Comparison of ENCODE assay signal across 1 cellular context in the genomic region with DNA sequence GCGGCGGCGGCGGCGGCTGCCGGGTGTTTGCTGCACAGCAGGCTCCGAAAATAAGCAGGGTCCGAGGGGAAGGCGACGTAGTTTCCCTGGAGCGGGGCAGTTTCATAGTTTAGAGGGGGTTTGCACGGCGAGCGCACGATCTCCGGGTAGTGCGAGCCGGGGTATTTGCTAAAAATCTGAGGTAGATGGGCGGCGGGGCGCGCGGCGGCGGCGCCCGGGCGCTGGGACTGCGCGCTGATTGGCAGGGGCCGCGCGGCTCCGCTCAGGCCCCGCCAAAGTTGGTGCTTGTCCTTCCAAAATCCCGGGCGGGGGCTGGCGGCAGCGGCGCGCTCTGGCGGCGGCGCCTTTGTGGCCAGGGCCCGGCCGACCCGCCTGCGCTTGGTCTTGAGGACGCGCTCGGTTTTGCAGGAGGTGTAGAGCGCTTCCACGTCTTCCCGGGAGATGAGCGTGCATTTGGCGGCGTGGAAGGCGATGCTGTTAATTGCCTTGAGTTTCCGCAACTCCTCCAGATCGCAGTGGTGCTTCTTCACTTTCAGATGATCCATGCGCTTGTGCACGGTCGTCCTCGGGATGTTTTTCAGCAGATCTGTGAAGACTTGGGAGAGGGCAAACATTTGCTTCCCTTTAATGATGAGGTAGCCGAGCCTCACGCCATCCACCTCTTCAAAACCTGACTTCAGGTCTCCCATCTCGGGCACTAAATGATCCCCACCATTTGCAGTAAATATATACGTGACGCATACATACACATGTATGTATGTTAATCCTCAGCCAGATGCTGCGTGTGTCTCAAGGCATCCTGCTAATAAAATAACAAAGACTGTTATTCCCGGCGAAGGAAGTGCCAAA.
TF ChIP-seq lines count a peak whose summit lies in the region.

No MANE protein-coding gene starts in this region.

TF ChIP-seq in HepG2, 621 proteins besides CTCF, POLR2A, EP300 and RAD21 (continued from another document and continues in another):
- TF ChIP-seq, protein P1, sequence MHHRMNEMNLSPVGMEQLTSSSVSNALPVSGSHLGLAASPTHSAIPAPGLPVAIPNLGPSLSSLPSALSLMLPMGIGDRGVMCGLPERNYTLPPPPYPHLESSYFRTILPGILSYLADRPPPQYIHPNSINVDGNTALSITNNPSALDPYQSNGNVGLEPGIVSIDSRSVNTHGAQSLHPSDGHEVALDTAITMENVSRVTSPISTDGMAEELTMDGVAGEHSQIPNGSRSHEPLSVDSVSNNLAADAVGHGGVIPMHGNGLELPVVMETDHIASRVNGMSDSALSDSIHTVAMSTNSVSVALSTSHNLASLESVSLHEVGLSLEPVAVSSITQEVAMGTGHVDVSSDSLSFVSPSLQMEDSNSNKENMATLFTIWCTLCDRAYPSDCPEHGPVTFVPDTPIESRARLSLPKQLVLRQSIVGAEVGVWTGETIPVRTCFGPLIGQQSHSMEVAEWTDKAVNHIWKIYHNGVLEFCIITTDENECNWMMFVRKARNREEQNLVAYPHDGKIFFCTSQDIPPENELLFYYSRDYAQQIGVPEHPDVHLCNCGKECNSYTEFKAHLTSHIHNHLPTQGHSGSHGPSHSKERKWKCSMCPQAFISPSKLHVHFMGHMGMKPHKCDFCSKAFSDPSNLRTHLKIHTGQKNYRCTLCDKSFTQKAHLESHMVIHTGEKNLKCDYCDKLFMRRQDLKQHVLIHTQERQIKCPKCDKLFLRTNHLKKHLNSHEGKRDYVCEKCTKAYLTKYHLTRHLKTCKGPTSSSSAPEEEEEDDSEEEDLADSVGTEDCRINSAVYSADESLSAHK (CRISPR knock-in tag; IDR thresholded peaks at IDR 0.05; ENCODE audit: borderline replicate concordance), result no peak
- TF ChIP-seq ZSCAN29 (CRISPR knock-in tag; conservative IDR thresholded peaks at IDR 0.05) (no peak), ZNF367 (CRISPR knock-in tag; IDR thresholded peaks at IDR 0.05; ENCODE audit: borderline replicate concordance) (no peak), KMT2B (CRISPR knock-in tag; IDR thresholded peaks at IDR 0.05) (no peak), MEIS2 (CRISPR knock-in tag; IDR thresholded peaks at IDR 0.05) (peak; percentile 67; the same call in 1 of the 2 replicates), RFXAP (CRISPR knock-in tag; IDR thresholded peaks at IDR 0.05; ENCODE audit: borderline replicate concordance) (0 out of 2 replicates have a peak, but pooled peaks have one; percentile 51), HNRNPK (IDR thresholded peaks at IDR 0.05; ENCODE audit: low read depth, low read length, poor library complexity, severe bottlenecking) (no peak), ZNF572 (CRISPR knock-in tag; IDR thresholded peaks at IDR 0.05) (no peak), TARDBP (CRISPR knock-in tag; IDR thresholded peaks at IDR 0.05) (peak; percentile 58), ZNF678 (CRISPR knock-in tag; IDR thresholded peaks at IDR 0.05) (no peak), ZNF251 (CRISPR knock-in tag; IDR thresholded peaks at IDR 0.05) (no peak), KDM5B (CRISPR knock-in tag; IDR thresholded peaks at IDR 0.05; ENCODE audit: borderline replicate concordance) (peak; percentile 82; the same call in 1 of the 2 replicates), EHMT2 (IDR thresholded peaks at IDR 0.05; ENCODE audit: borderline replicate concordance, low read depth, low read length) (no peak), ZSCAN5A (CRISPR knock-in tag; IDR thresholded peaks at IDR 0.05; ENCODE audit: borderline replicate concordance) (0 out of 2 replicates have a peak, but pooled peaks have one; percentile 47), U2AF1 (optimal IDR thresholded peaks at IDR 0.05; ENCODE audit: low read depth, low read length) (no peak), ASH2L (IDR thresholded peaks at IDR 0.05; ENCODE audit: insufficient read length, low read depth, low read length) (peak; percentile 85), KLF13 (CRISPR knock-in tag; IDR thresholded peaks at IDR 0.05) (no peak), RARA (CRISPR knock-in tag; IDR thresholded peaks at IDR 0.05) (no peak), ZSCAN21 (CRISPR knock-in tag; IDR thresholded peaks at IDR 0.05; ENCODE audit: borderline replicate concordance) (no peak), ZNF530 (CRISPR knock-in tag; IDR thresholded peaks at IDR 0.05; ENCODE audit: low read depth) (no peak), ZNF841 (CRISPR knock-in tag; IDR thresholded peaks at IDR 0.05; ENCODE audit: borderline replicate concordance) (no peak), CHCHD3 (CRISPR knock-in tag; IDR thresholded peaks at IDR 0.05) (no peak), ZNF142 (CRISPR knock-in tag; IDR thresholded peaks at IDR 0.05) (peak; percentile 97)
- TF ChIP-seq, protein P2, sequence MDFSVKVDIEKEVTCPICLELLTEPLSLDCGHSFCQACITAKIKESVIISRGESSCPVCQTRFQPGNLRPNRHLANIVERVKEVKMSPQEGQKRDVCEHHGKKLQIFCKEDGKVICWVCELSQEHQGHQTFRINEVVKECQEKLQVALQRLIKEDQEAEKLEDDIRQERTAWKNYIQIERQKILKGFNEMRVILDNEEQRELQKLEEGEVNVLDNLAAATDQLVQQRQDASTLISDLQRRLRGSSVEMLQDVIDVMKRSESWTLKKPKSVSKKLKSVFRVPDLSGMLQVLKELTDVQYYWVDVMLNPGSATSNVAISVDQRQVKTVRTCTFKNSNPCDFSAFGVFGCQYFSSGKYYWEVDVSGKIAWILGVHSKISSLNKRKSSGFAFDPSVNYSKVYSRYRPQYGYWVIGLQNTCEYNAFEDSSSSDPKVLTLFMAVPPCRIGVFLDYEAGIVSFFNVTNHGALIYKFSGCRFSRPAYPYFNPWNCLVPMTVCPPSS (IDR thresholded peaks at IDR 0.05), result no peak
- TF ChIP-seq, protein P3, sequence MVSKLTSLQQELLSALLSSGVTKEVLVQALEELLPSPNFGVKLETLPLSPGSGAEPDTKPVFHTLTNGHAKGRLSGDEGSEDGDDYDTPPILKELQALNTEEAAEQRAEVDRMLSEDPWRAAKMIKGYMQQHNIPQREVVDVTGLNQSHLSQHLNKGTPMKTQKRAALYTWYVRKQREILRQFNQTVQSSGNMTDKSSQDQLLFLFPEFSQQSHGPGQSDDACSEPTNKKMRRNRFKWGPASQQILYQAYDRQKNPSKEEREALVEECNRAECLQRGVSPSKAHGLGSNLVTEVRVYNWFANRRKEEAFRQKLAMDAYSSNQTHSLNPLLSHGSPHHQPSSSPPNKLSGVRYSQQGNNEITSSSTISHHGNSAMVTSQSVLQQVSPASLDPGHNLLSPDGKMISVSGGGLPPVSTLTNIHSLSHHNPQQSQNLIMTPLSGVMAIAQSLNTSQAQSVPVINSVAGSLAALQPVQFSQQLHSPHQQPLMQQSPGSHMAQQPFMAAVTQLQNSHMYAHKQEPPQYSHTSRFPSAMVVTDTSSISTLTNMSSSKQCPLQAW (CRISPR knock-in tag; IDR thresholded peaks at IDR 0.05), result 0 out of 2 replicates have a peak, but pooled peaks have one; percentile 27
- TF ChIP-seq, protein P4, sequence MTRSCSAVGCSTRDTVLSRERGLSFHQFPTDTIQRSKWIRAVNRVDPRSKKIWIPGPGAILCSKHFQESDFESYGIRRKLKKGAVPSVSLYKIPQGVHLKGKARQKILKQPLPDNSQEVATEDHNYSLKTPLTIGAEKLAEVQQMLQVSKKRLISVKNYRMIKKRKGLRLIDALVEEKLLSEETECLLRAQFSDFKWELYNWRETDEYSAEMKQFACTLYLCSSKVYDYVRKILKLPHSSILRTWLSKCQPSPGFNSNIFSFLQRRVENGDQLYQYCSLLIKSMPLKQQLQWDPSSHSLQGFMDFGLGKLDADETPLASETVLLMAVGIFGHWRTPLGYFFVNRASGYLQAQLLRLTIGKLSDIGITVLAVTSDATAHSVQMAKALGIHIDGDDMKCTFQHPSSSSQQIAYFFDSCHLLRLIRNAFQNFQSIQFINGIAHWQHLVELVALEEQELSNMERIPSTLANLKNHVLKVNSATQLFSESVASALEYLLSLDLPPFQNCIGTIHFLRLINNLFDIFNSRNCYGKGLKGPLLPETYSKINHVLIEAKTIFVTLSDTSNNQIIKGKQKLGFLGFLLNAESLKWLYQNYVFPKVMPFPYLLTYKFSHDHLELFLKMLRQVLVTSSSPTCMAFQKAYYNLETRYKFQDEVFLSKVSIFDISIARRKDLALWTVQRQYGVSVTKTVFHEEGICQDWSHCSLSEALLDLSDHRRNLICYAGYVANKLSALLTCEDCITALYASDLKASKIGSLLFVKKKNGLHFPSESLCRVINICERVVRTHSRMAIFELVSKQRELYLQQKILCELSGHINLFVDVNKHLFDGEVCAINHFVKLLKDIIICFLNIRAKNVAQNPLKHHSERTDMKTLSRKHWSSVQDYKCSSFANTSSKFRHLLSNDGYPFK (CRISPR knock-in tag; IDR thresholded peaks at IDR 0.05; ENCODE audit: borderline replicate concordance), result no peak
